ENCODE assay signal across 21 cellular contexts in the genomic region with DNA sequence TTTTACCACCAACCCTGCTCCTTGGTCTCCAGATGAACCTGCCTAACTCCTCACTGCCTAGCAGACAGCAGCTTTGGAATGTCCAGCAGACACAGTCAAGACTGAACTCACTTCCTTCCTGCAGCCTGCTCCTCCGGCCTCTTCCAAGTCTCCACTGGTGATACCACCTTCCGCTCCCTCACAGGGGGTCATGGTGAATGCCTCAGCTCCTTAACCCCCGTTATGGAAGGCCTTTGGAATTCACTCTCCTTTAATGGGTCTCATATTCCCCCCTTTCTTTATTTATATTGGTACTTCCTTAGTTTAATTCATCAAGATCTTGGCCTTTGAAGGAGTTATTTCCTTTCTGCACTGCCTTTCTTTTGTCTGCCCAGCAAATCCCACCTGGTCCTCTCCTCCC.
"Had no signal": no experiment of that assay in that cellular context is flagged by ENCODE, and none has a peak within 500 bp of the region (broad histone marks: within the 10 kb centered on the region; RNA-seq: fewer than 3 reads in every experiment).

No MANE protein-coding gene starts in this region.

- H3K27me3 ChIP-seq: body of pancreas, ovary, stomach had no signal

- H3K4me3 Mint-ChIP-seq: activated CD8-positive, alpha-beta T cell treated with anti-CD3 and anti-CD28 coated beads for 36 hours; activated naive CD8-positive, alpha-beta T cell treated with anti-CD3 and anti-CD28 coated beads for 36 hours; activated T-helper 17 cell treated with anti-CD3 and anti-CD28 coated beads, Interleukin-2, amount 50 U/mL, for 72 hours; effector memory CD8-positive, alpha-beta T cell; stimulated activated effector memory CD8-positive, alpha-beta T cell treated with anti-CD3 and anti-CD28 coated beads, Interleukin-12 subunit alpha, Interleukin-12 subunit beta, amount 100 ng/mL, for 72 hours; type B pancreatic cell; WTC11 had no signal

- H3K4me1 Mint-ChIP-seq: activated T-helper 17 cell treated with anti-CD3 and anti-CD28 coated beads, Interleukin-2, amount 50 U/mL, for 72 hours had no signal

- ATAC-seq: activated CD8-positive, alpha-beta T cell treated with anti-CD3 and anti-CD28 coated beads for 36 hours; activated T-helper 17 cell treated with anti-CD3 and anti-CD28 coated beads, Interleukin-2, amount 50 U/mL, for 72 hours; body of pancreas; effector memory CD8-positive, alpha-beta T cell; left lobe of liver; psoas muscle; sciatic nerve; stimulated activated effector memory CD8-positive, alpha-beta T cell treated with anti-CD3 and anti-CD28 coated beads, Interleukin-12 subunit alpha, Interleukin-12 subunit beta, amount 100 ng/mL, for 72 hours; WTC11 had no signal

- H3K36me3 ChIP-seq: ovary, stomach had no signal

- H3K9me3 Mint-ChIP-seq: activated CD8-positive, alpha-beta T cell treated with anti-CD3 and anti-CD28 coated beads for 36 hours; activated naive CD8-positive, alpha-beta T cell treated with anti-CD3 and anti-CD28 coated beads for 36 hours; activated T-helper 17 cell treated with anti-CD3 and anti-CD28 coated beads, Interleukin-2, amount 50 U/mL, for 72 hours; effector memory CD8-positive, alpha-beta T cell; stimulated activated effector memory CD8-positive, alpha-beta T cell treated with anti-CD3 and anti-CD28 coated beads, Interleukin-12 subunit alpha, Interleukin-12 subunit beta, amount 100 ng/mL, for 72 hours; type B pancreatic cell; WTC11 had no signal

- H3K4me3 ChIP-seq: body of pancreas, ovary, psoas muscle, stomach had no signal

- H3K9me3 ChIP-seq: body of pancreas, ovary, psoas muscle, stomach had no signal

- H3K27ac ChIP-seq: body of pancreas, ovary, psoas muscle, stomach had no signal

- H3K27ac Mint-ChIP-seq: activated CD8-positive, alpha-beta T cell treated with anti-CD3 and anti-CD28 coated beads for 36 hours; activated naive CD8-positive, alpha-beta T cell treated with anti-CD3 and anti-CD28 coated beads for 36 hours; activated T-helper 17 cell treated with anti-CD3 and anti-CD28 coated beads, Interleukin-2, amount 50 U/mL, for 72 hours; effector memory CD8-positive, alpha-beta T cell; stimulated activated effector memory CD8-positive, alpha-beta T cell treated with anti-CD3 and anti-CD28 coated beads, Interleukin-12 subunit alpha, Interleukin-12 subunit beta, amount 100 ng/mL, for 72 hours; type B pancreatic cell; WTC11 had no signal

- DNase-seq: activated CD4-positive, alpha-beta T cell treated with anti-CD3 and anti-CD28 coated beads for 48 hours; activated CD8-positive, alpha-beta T cell treated with anti-CD3 and anti-CD28 coated beads for 36 hours; activated naive CD4-positive, alpha-beta T cell; activated naive CD8-positive, alpha-beta T cell treated with anti-CD3 and anti-CD28 coated beads for 36 hours; activated T-cell treated with anti-CD3 and anti-CD28 coated beads, Interleukin-2, amount 50 U/mL, for 1 hour; amygdala; body of pancreas; effector memory CD8-positive, alpha-beta T cell; foreskin fibroblast; hippocampal formation; islet precursor cell; ovary; psoas muscle; stimulated activated CD4-positive, alpha-beta T cell treated with anti-CD3 and anti-CD28 coated beads, Interleukin-4, amount 100 ng/mL, for 24 hours; stomach had no signal

- H3K36me3 Mint-ChIP-seq: activated naive CD8-positive, alpha-beta T cell treated with anti-CD3 and anti-CD28 coated beads for 36 hours; stimulated activated effector memory CD8-positive, alpha-beta T cell treated with anti-CD3 and anti-CD28 coated beads, Interleukin-12 subunit alpha, Interleukin-12 subunit beta, amount 100 ng/mL, for 72 hours; type B pancreatic cell; WTC11 had no signal

- H3K4me1 ChIP-seq: psoas muscle had no signal
